38 cellular contexts compared by ENCODE assay signal in genomic region chr11:63337070-63337469, GRCh38. TPM values are rescaled to one million over a fixed set of nuclear protein-coding genes. Genes with fewer than 3 reads are reported as not detected.
"Had no signal": no experiment of that assay in that cellular context is flagged by ENCODE, and none has a peak within 500 bp of the region (broad histone marks: within the 10 kb centered on the region; RNA-seq: fewer than 3 reads in every experiment).

No MANE protein-coding gene starts in this region.

- H3K4me2 ChIP-seq: KMS-11 had no signal

- H3K27me3 ChIP-seq: MG63 had no signal

- H3K36me3 ChIP-seq: MG63 had no signal

- H3K27ac ChIP-seq: KMS-11 had no signal

- DNase-seq: Karpas-422, Kasumi-1, MG63, MM.1S, MV-4-11, NCI-H1048, NCI-H1092, NCI-H1092 treated with DMSO at 0.1 percent for 48 hours, NCI-H1105, NCI-H1105 treated with DMSO at 0.1 percent for 48 hours, NCI-H1417, NCI-H1417 treated with DMSO at 0.1 percent for 48 hours, NCI-H1436, NCI-H1436 treated with DMSO at 0.1 percent for 48 hours, NCI-H146, NCI-H1694, NCI-H1694 treated with DMSO at 0.1 percent for 48 hours, NCI-H187, NCI-H187 treated with DMSO at 0.1 percent for 48 hours, NCI-H1930, NCI-H2029, NCI-H2029 treated with DMSO at 0.1 percent for 48 hours, NCI-H2081, NCI-H2081 treated with DMSO at 0.1 percent for 48 hours, NCI-H2107, NCI-H2171, NCI-H2171 treated with DMSO at 0.1 percent for 48 hours, NCI-H2227 treated with DMSO at 0.1 percent for 48 hours, NCI-H226, NCI-H345, NCI-H446, NCI-H446 treated with DMSO at 0.1 percent for 48 hours, NCI-H510A had no signal

- H3K9me3 ChIP-seq: MG63 had no signal

- H3K4me3 ChIP-seq: MG63 had no signal

RNA-seq across cellular contexts. Expression of gene SLC22A9, which starts 32.5 kb away (rescaled TPM):
- total RNA-seq: LHCN-M2, M059J, MCF 10A, NCI-H460 had no signal
